ENCODE assay signal across 8 cellular contexts in genomic region chrX:48958635-48959094, GRCh38. TPM values are rescaled to one million over a fixed set of nuclear protein-coding genes. Genes with fewer than 3 reads are reported as not detected.
DNase-seq lines count a peak whose midpoint lies in the region; ATAC-seq, FAIRE-seq and TF ChIP-seq lines count a peak whose summit lies in the region.

No MANE protein-coding gene starts in this region.

- no peak overlapping the region for H3K4ac ChIP-seq in H1 (replicated peaks; ENCODE audit: insufficient read length, low read depth, low read length)

- H2BK20ac ChIP-seq in H1 (ENCODE audit: low read length): no peak overlapping the region

- no peak overlapping the region for H3K23ac ChIP-seq in H1 (ENCODE audit: insufficient read length)

- peak overlapping the region; percentile 64 to 72 for H3K4me2 ChIP-seq in H1 (ENCODE audit: insufficient read depth in 1 of 2, low read depth in 2 of 2, low read length in 2 of 2)

- H3K9me3 ChIP-seq in T-helper 17 cell (ENCODE audit: control insufficient read depth, low read length, poor library complexity, severe bottlenecking): no peaks in the 10 kb centered on the region
- H3K9me3 ChIP-seq in H1 (ENCODE audit: insufficient read depth in 2 of 2, low read depth in 1 of 2, low read length in 1 of 2): no peaks in the 10 kb centered on the region
- no peaks in the 10 kb centered on the region for H3K9me3 ChIP-seq in mononuclear cell (ENCODE audit: low read depth, low read length)
- no peaks in the 10 kb centered on the region for H3K9me3 ChIP-seq in uterus

- in situ Hi-C loops in ACHN (cut with HindIII; ENCODE audit: low pct_ligation_motif_present, low pct_unique_long_range_greater_than_20kb, low sequenced_read_pairs): no loop called here

- ATAC-seq in T-helper 17 cell: no peak

- WGBS in H1 (ENCODE audit: extremely low coverage in 1 of 2, insufficient coverage in 1 of 2, insufficient read length in 1 of 2, insufficient replicate concordance in 2 of 2, low coverage in 1 of 2, low lambda C conversion rate in 2 of 2, missing lambda C conversion rate in 1 of 2), 2 experiments: 8% methylated on average over 14 of the region's 21 CpGs; no CpG with 5 or more reads in 1 of the 2 experiments

- peaks cover 4% of the 10 kb centered on the region; the same call in 1 of the 2 replicates for H3K23me2 ChIP-seq in H1 (ENCODE audit: low read depth, low read length)

- peaks cover 16 to 34% of the 10 kb centered on the region in 2 experiments; a peak in 3 of 4 replicates for H3K79me2 ChIP-seq in H1 (ENCODE audit: control insufficient read depth in 1 of 2, insufficient read depth in 2 of 2, low read length in 2 of 2)

- no peak overlapping the region for H2BK5ac ChIP-seq in H1 (ENCODE audit: low read depth, low read length)

- peaks cover 7% of the 10 kb centered on the region; the same call in 1 of the 2 replicates for H3K79me1 ChIP-seq in H1 (ENCODE audit: low read depth, low read length)

- intact Hi-C loops in uterus (cut with DNase I; ENCODE audit: low total_unique reads): no loop called here

- no peaks in the 10 kb centered on the region for H3K36me3 Mint-ChIP-seq in T-helper 17 cell (ENCODE audit: low read depth)

- no peak for TF ChIP-seq EP300 in H1 (IDR thresholded peaks at IDR 0.05; ENCODE audit: borderline replicate concordance in 1 of 2, low read depth in 2 of 2, low read length in 2 of 2)

- no peak overlapping the region for H3K18ac ChIP-seq in H1 (ENCODE audit: extremely low read depth, low read length)

- peak overlapping the region in 2 of 4 experiments; percentile 34 to 47; a peak in 3 of 7 replicates for H3K9ac ChIP-seq in H1 (replicated peaks in 1 of 4; ENCODE audit: extremely low read depth in 1 of 4, low read depth in 3 of 4, low read length in 3 of 4)

- CTCF ChIA-PET in H1 (lab: Charles Lee; ENCODE audit: partially characterized antibody): interaction anchor here (2.0 to 2.2 kb wide), 2 partner anchors 10 to 14 kb away, joined by 4 to 15 read pairs; partner anchors contain the start of gene KCND1

- H3K14ac ChIP-seq in H1 (ENCODE audit: insufficient read length): no peak overlapping the region

- POLR2A ChIA-PET in H1 (lab: Charles Lee; ENCODE audit: partially characterized antibody): interaction anchor here (0.6 to 6.7 kb wide), 11 partner anchors 12 to 882 kb away, joined by 3 to 70 read pairs (median 5); partner anchors contain the start of genes KCND1, PQBP1, SLC35A2 and TIMM17B

- no peak for TF ChIP-seq RAD21 in H1 (IDR thresholded peaks at IDR 0.05 in 1 of 2, conservative IDR thresholded peaks at IDR 0.05 in 1 of 2; ENCODE audit: low read depth in 2 of 2, low read length in 2 of 2)

- H3K4me3 Mint-ChIP-seq in T-helper 17 cell: peak overlapping the region; percentile 91

- H3K36me3 ChIP-seq in H7 (replicated peaks; ENCODE audit: control insufficient read depth, insufficient read depth, low read length) (peaks cover 9% of the 10 kb centered on the region), H1 (ENCODE audit: control insufficient read depth in 2 of 4, insufficient read depth in 4 of 4, low read length in 3 of 4) (peaks cover 0 to 13% (median 6%) of the 10 kb centered on the region in 4 experiments; a peak in 6 of 8 replicates), uterus (no peaks in the 10 kb centered on the region)

- no peak overlapping the region for H3K27ac ChIP-seq in H1 (ENCODE audit: low read depth, low read length)
- peak overlapping the region; percentile 82 to 95 for H3K27ac ChIP-seq in uterus

- peak; percentile 13 for FAIRE-seq in H1 (lab: Jason Lieb, UNC)

- H4K91ac ChIP-seq in H1 (replicated peaks; ENCODE audit: insufficient read length, low read length): no peak overlapping the region

- H3K4me1 Mint-ChIP-seq in T-helper 17 cell: peaks cover 21% of the 10 kb centered on the region

- H3K4me3 ChIP-seq in H7 (ENCODE audit: insufficient read depth, low read depth, low read length) (peak overlapping the region; percentile 39), H1 (ENCODE audit: extremely low read depth in 1 of 4, insufficient read depth in 2 of 4, low read depth in 3 of 4, low read length in 4 of 4) (peak overlapping the region; percentile 47 to 94 (median 70); a peak in 7 of 8 replicates), mononuclear cell (ENCODE audit: low read length) (peak overlapping the region; percentile 53), uterus (peak overlapping the region; percentile 40 to 42)

- H2AFZ ChIP-seq in H1 (ENCODE audit: low read length): no peak overlapping the region

- DNase-seq in ACHN (peak; percentile 27), H7 (no peak), T-helper 17 cell (no peak), H1 (ENCODE audit: low read depth in 1 of 2, low spot score in 2 of 2) (peak in 1 of 2 experiments; percentile 48), uterus (peak; percentile 51 to 58), SW 1271 (lab: John Stamatoyannopoulos, UW) (no peak)
- no peak for DNase-seq in central memory CD4-positive, alpha-beta T cell

- no peak overlapping the region for H2BK15ac ChIP-seq in H1 (ENCODE audit: low read length)

- peaks cover 0 to 7% (median 2%) of the 10 kb centered on the region in 4 experiments; a peak in 4 of 7 replicates for H3K4me1 ChIP-seq in H1 (replicated peaks in 1 of 4; ENCODE audit: control insufficient read depth in 3 of 4, insufficient read depth in 4 of 4, low read length in 3 of 4)
- peaks cover 52% of the 10 kb centered on the region for H3K4me1 ChIP-seq in mononuclear cell (ENCODE audit: insufficient read depth, low read length)
- H3K4me1 ChIP-seq in uterus: no peaks in the 10 kb centered on the region

- H3K27ac Mint-ChIP-seq in T-helper 17 cell: peak overlapping the region; percentile 96

- no peak overlapping the region for H4K5ac ChIP-seq in H1 (ENCODE audit: insufficient read length, low read depth, low read length)

- peak overlapping the region; percentile 35 for H4K8ac ChIP-seq in H1 (ENCODE audit: extremely low read depth, insufficient read depth, low read length)

- TF ChIP-seq POLR2A in H1 (IDR thresholded peaks at IDR 0.05; ENCODE audit: control extremely low read depth in 1 of 2, low read depth in 2 of 2, low read length in 2 of 2): no peak
- no peak for TF ChIP-seq POLR2A in uterus (IDR thresholded peaks at IDR 0.05)

- H2BK120ac ChIP-seq in H1 (replicated peaks; ENCODE audit: low read depth, low read length): no peak overlapping the region

- TF ChIP-seq CTCF in H1 (IDR thresholded peaks at IDR 0.05; ENCODE audit: control extremely low read depth in 1 of 3, insufficient read depth in 1 of 3, low read depth in 1 of 3, low read length in 3 of 3) (no peak), uterus (IDR thresholded peaks at IDR 0.05) (no peak)

- H3K27me3 ChIP-seq in H7 (ENCODE audit: control insufficient read depth, insufficient read depth, low read length): no peaks in the 10 kb centered on the region
- H3K27me3 ChIP-seq in H1 (replicated peaks in 1 of 4; ENCODE audit: control insufficient read depth in 3 of 4, extremely low read depth in 1 of 4, insufficient read depth in 3 of 4, low read length in 3 of 4): no peaks in the 10 kb centered on the region
- no peaks in the 10 kb centered on the region for H3K27me3 ChIP-seq in mononuclear cell (ENCODE audit: insufficient read depth, low read length)
- no peaks in the 10 kb centered on the region for H3K27me3 ChIP-seq in uterus

- no peak overlapping the region for H2AK5ac ChIP-seq in H1 (ENCODE audit: low read depth, low read length)

- no peak overlapping the region for H2BK12ac ChIP-seq in H1 (ENCODE audit: low read depth, low read length)

- H3K27me3 Mint-ChIP-seq in T-helper 17 cell: no peaks in the 10 kb centered on the region

- H3K56ac ChIP-seq in H1 (replicated peaks; ENCODE audit: insufficient read length, low read depth, low read length): no peak overlapping the region

- peaks cover 0 to 2% of the 10 kb centered on the region in 2 experiments for H4K20me1 ChIP-seq in H1 (replicated peaks in 1 of 2; ENCODE audit: control insufficient read depth in 1 of 2, insufficient read depth in 2 of 2, low read length in 2 of 2)

RNA-seq across cellular contexts. Expression of gene OTUD5, which starts 1.3 kb away (rescaled TPM):
- total RNA-seq in H7 (2014; rRNA removed; shearing (Covaris generic)): 32.6 and 35.1 TPM in 2 replicates
- total RNA-seq in T-helper 17 cell: 10 to 100 TPM; 91.0 to 91.6 TPM
- 50.0 and 53.5 TPM in 2 replicates for total RNA-seq in H1 (2021; fragmentation: NEBNext Ultra II Directional; extraction: Animal tissue kit (Norgen Biotek cat#: 25700))
- 46.3 and 60.4 TPM in 2 replicates for polyA plus RNA-seq in H1 (2011; rRNA removed)
- 68.8 TPM for polyA plus RNA-seq in H1 (2011; cell fraction: cytosol; rRNA removed)
- 194 TPM for polyA plus RNA-seq in H1 (2011; cell fraction: nucleus; rRNA removed)
- 54.1 to 62.5 TPM (median 56.8 TPM) in 4 replicates for polyA plus RNA-seq in H1 (2012, experiment 1 of 2)
- polyA plus RNA-seq in H1 (2012, experiment 2 of 2): 34.1 TPM
- polyA plus RNA-seq in H1 (2013, experiment 1 of 2): 46.5 TPM
- 43.2 TPM for polyA plus RNA-seq in H1 (2013, experiment 2 of 2)
- 71.4 and 82.5 TPM in 2 replicates for polyA minus RNA-seq in H1 (2011; rRNA and poly(A)+ RNA removed)
- polyA minus RNA-seq in H1 (2011; cell fraction: cytosol; rRNA and poly(A)+ RNA removed): 27.0 TPM
- 49.3 TPM for polyA minus RNA-seq in H1 (2011; cell fraction: nucleus; rRNA and poly(A)+ RNA removed)
- 56.1 TPM for total RNA-seq in mononuclear cell
- total RNA-seq in uterus: 10 to 100 TPM in 3 of 4 donors, 1 to 10 TPM in 1; 8.5 to 58.7 (median 21.8) TPM

RNA-seq across cellular contexts. Expression of gene KCND1, which starts 13.0 kb away (rescaled TPM):
- total RNA-seq in H7 (2014; rRNA removed; shearing (Covaris generic)): 0.76 and 1.00 TPM in 2 replicates
- total RNA-seq in T-helper 17 cell (1 to 10 TPM; 2.2 to 3.2 TPM), mononuclear cell (1.2 TPM), uterus (1 to 10 TPM in 2 of 4 donors, under 1 TPM in 1, not detected in 1; 0.29 to 4.6 (median 3.2) TPM)
- total RNA-seq in H1 (2021; fragmentation: NEBNext Ultra II Directional; extraction: Animal tissue kit (Norgen Biotek cat#: 25700)): 4.8 and 6.8 TPM in 2 replicates
- polyA plus RNA-seq in H1 (2011; rRNA removed): 3.1 and 4.5 TPM in 2 replicates
- polyA plus RNA-seq in H1 (2011; cell fraction: cytosol; rRNA removed): 2.0 TPM
- 5.5 TPM for polyA plus RNA-seq in H1 (2011; cell fraction: nucleus; rRNA removed)
- polyA plus RNA-seq in H1 (2012, experiment 1 of 2): 4.5 to 7.4 TPM (median 5.7 TPM) in 4 replicates
- polyA plus RNA-seq in H1 (2012, experiment 2 of 2): 3.9 TPM
- 5.2 TPM for polyA plus RNA-seq in H1 (2013, experiment 1 of 2)
- 5.2 TPM for polyA plus RNA-seq in H1 (2013, experiment 2 of 2)
- 2.8 and 3.0 TPM in 2 replicates for polyA minus RNA-seq in H1 (2011; rRNA and poly(A)+ RNA removed)
- polyA minus RNA-seq in H1 (2011; cell fraction: cytosol; rRNA and poly(A)+ RNA removed): 2.5 TPM
- 3.2 TPM for polyA minus RNA-seq in H1 (2011; cell fraction: nucleus; rRNA and poly(A)+ RNA removed)

RNA-seq across cellular contexts. Expression of gene PIM2, which starts 39.8 kb away (rescaled TPM):
- total RNA-seq in H7 (2014; rRNA removed; shearing (Covaris generic)): 161 and 207 TPM in 2 replicates
- total RNA-seq in T-helper 17 cell (100 to 1,000 TPM; 301 to 481 TPM), mononuclear cell (239 TPM), uterus (10 to 100 TPM in 1 of 4 donors, 1 to 10 TPM in 2, not detected in 1; 4.8 to 16.8 (median 9.1) TPM)
- total RNA-seq in H1 (2021; fragmentation: NEBNext Ultra II Directional; extraction: Animal tissue kit (Norgen Biotek cat#: 25700)): 180 and 190 TPM in 2 replicates
- polyA plus RNA-seq in H1 (2011; rRNA removed): 203 and 257 TPM in 2 replicates
- polyA plus RNA-seq in H1 (2011; cell fraction: cytosol; rRNA removed): 177 TPM
- polyA plus RNA-seq in H1 (2011; cell fraction: nucleus; rRNA removed): 225 TPM
- polyA plus RNA-seq in H1 (2012, experiment 1 of 2): 134 to 160 TPM (median 142 TPM) in 4 replicates
- polyA plus RNA-seq in H1 (2012, experiment 2 of 2): 156 TPM
- polyA plus RNA-seq in H1 (2013, experiment 1 of 2): 184 TPM
- polyA plus RNA-seq in H1 (2013, experiment 2 of 2): 162 TPM
- polyA minus RNA-seq in H1 (2011; rRNA and poly(A)+ RNA removed): 137 and 189 TPM in 2 replicates
- polyA minus RNA-seq in H1 (2011; cell fraction: cytosol; rRNA and poly(A)+ RNA removed): 77.9 TPM
- 103 TPM for polyA minus RNA-seq in H1 (2011; cell fraction: nucleus; rRNA and poly(A)+ RNA removed)

RNA-seq across cellular contexts. Expression of gene GRIPAP1, which starts 43.4 kb away (rescaled TPM):
- total RNA-seq in H7 (2014; rRNA removed; shearing (Covaris generic)): 19.9 and 23.7 TPM in 2 replicates
- total RNA-seq in T-helper 17 cell (100 to 1,000 TPM; 107 to 123 TPM), mononuclear cell (24.9 TPM), uterus (10 to 100 TPM; 15.4 to 57.6 (median 22.0) TPM)
- 44.5 and 55.9 TPM in 2 replicates for total RNA-seq in H1 (2021; fragmentation: NEBNext Ultra II Directional; extraction: Animal tissue kit (Norgen Biotek cat#: 25700))
- polyA plus RNA-seq in H1 (2011; rRNA removed): 21.6 and 26.6 TPM in 2 replicates
- polyA plus RNA-seq in H1 (2011; cell fraction: cytosol; rRNA removed): 48.8 TPM
- 109 TPM for polyA plus RNA-seq in H1 (2011; cell fraction: nucleus; rRNA removed)
- 48.2 to 66.4 TPM (median 56.0 TPM) in 4 replicates for polyA plus RNA-seq in H1 (2012, experiment 1 of 2)
- polyA plus RNA-seq in H1 (2012, experiment 2 of 2): 9.6 TPM
- 21.7 TPM for polyA plus RNA-seq in H1 (2013, experiment 1 of 2)
- polyA plus RNA-seq in H1 (2013, experiment 2 of 2): 20.1 TPM
- polyA minus RNA-seq in H1 (2011; rRNA and poly(A)+ RNA removed): 21.2 and 32.0 TPM in 2 replicates
- polyA minus RNA-seq in H1 (2011; cell fraction: cytosol; rRNA and poly(A)+ RNA removed): 14.7 TPM
- 39.5 TPM for polyA minus RNA-seq in H1 (2011; cell fraction: nucleus; rRNA and poly(A)+ RNA removed)

RNA-seq across cellular contexts. Expression of gene SLC35A2, which starts 47.2 kb away (rescaled TPM):
- 12.0 and 12.3 TPM in 2 replicates for total RNA-seq in H7 (2014; rRNA removed; shearing (Covaris generic))
- total RNA-seq in T-helper 17 cell (10 to 100 TPM; 34.8 to 50.7 TPM), mononuclear cell (8.5 TPM), uterus (10 to 100 TPM in 2 of 4 donors, 1 to 10 TPM in 2; 4.4 to 16.9 (median 11.1) TPM)
- total RNA-seq in H1 (2021; fragmentation: NEBNext Ultra II Directional; extraction: Animal tissue kit (Norgen Biotek cat#: 25700)): 20.4 and 21.4 TPM in 2 replicates
- 48.3 and 52.1 TPM in 2 replicates for polyA plus RNA-seq in H1 (2011; rRNA removed)
- polyA plus RNA-seq in H1 (2011; cell fraction: cytosol; rRNA removed): 28.7 TPM
- polyA plus RNA-seq in H1 (2011; cell fraction: nucleus; rRNA removed): 47.9 TPM
- polyA plus RNA-seq in H1 (2012, experiment 1 of 2): 16.1 to 23.4 TPM (median 21.7 TPM) in 4 replicates
- polyA plus RNA-seq in H1 (2012, experiment 2 of 2): 18.4 TPM
- polyA plus RNA-seq in H1 (2013, experiment 1 of 2): 24.6 TPM
- polyA plus RNA-seq in H1 (2013, experiment 2 of 2): 26.8 TPM
- 39.4 and 40.0 TPM in 2 replicates for polyA minus RNA-seq in H1 (2011; rRNA and poly(A)+ RNA removed)
- polyA minus RNA-seq in H1 (2011; cell fraction: cytosol; rRNA and poly(A)+ RNA removed): 14.3 TPM
- 9.2 TPM for polyA minus RNA-seq in H1 (2011; cell fraction: nucleus; rRNA and poly(A)+ RNA removed)

Comparison
In these comparisons a context has a peak if more than half of its experiments do, and no peak if none do; other contexts are left out.
1. DNase-seq: peak in ACHN (single experiment) and uterus (2 of 2); none in H7 (single experiment), T-helper 17 cell (0 of 3), SW 1271 (0 of 2) and central memory CD4-positive, alpha-beta T cell (single experiment).
2. Peak in every context shown above with its lines, with median percentiles within 50 percentile points of each other: H3K4me3 ChIP-seq.